Comparison of ENCODE assay signal across 10 cellular contexts in the genomic region with DNA sequence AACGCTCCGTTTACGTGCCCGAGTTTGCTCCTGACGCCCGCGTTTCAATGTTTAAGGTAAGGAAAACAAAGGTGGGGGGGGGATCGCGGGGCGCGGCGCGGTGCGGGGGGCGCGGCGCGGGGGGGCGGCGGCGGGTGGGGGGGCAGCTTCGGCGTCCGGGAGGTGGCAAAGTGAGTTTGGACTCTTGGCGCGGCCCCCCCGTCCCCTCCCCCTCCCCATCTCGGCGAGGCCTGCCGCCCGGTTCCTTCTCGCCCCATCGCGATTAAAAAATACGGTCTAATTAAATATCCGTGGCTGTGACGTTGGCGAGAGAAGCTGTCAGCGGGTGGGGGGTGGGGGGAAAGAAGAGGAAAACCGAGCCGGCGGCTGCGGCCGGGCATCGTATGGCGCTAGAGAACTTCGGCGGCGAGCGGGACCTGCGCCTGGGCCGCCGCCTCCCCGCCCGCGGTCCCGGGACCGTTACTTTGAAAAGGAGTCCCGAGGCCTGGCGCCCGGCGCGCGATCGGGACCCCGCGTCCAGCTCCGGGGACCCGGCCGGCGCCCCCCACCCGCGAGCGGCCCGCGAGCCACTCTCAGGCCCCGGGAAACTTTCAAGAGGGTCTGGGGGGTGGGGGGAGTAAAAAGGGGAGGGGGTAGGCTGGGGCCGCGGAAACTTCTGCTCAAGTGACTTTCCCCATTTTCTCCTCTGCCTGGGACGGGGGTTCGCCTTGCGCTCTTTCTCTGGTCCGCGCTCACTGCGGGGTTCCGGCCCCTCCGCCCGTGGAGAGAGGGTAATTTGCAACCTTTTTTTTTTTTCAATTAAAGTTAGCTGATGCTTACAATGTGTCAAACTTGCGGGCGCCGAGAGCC.
A peak's percentile ranks its signal among the peaks of the same experiment; 100 is the strongest.
DNase-seq lines count a peak whose midpoint lies in the region; ATAC-seq and TF ChIP-seq lines count a peak whose summit lies in the region.
"Had no signal": no experiment of that assay in that cellular context is flagged by ENCODE, and none has a peak within 500 bp of the region (broad histone marks: within the 10 kb centered on the region; RNA-seq: fewer than 3 reads in every experiment).

No MANE protein-coding gene starts in this region.

- TF ChIP-seq EP300 in upper lobe of left lung (IDR thresholded peaks at IDR 0.05) = no peak

- H3K27me3 Mint-ChIP-seq in activated naive CD4-positive, alpha-beta T cell treated with anti-CD3 and anti-CD28 coated beads, Interleukin-2, amount 50 U/mL, for 24 hours = peaks cover 53% of the 10 kb centered on the region

- peaks cover 4% of the 10 kb centered on the region for H3K36me3 Mint-ChIP-seq in activated naive CD4-positive, alpha-beta T cell treated with anti-CD3 and anti-CD28 coated beads, Interleukin-2, amount 50 U/mL, for 24 hours

- no peak for DNase-seq in activated naive CD4-positive, alpha-beta T cell treated with Interleukin-2 at 50 U/mL for 16 hours
- peak in 3 of 7 donors; percentile 6 to 37 (median 30) for DNase-seq in adrenal gland
- peak in 1 of 2 donors; percentile 83 for DNase-seq in upper lobe of left lung
- DNase-seq: activated gamma-delta T cell, NCI-H1417 had no signal

- peak overlapping the region; percentile 82 for H3K4me3 Mint-ChIP-seq in activated naive CD4-positive, alpha-beta T cell treated with anti-CD3 and anti-CD28 coated beads, Interleukin-2, amount 50 U/mL, for 24 hours

- H3K9me3 ChIP-seq in adrenal gland (replicated peaks in 1 of 3) (no peaks in the 10 kb centered on the region), muscle layer of colon (ENCODE audit: low read length) (no peaks in the 10 kb centered on the region), upper lobe of left lung (no peaks in the 10 kb centered on the region)

- peak overlapping the region in 2 of 4 donors; percentile 35 to 77 for H3K4me3 ChIP-seq in adrenal gland
- H3K4me3 ChIP-seq in muscle layer of colon (ENCODE audit: low read depth in 1 of 2, low read length in 2 of 2) = peak overlapping the region; percentile 75 to 83
- peak overlapping the region in 3 of 4 donors; percentile 48 to 70 (median 65) for H3K4me3 ChIP-seq in upper lobe of left lung

- peaks cover 33% of the 10 kb centered on the region for H3K4me1 Mint-ChIP-seq in activated naive CD4-positive, alpha-beta T cell treated with anti-CD3 and anti-CD28 coated beads, Interleukin-2, amount 50 U/mL, for 24 hours

- no peak for ATAC-seq in upper lobe of left lung (ENCODE audit: low FRiP score in 2 of 2)
- ATAC-seq in GM21528 (IDR thresholded peaks at IDR 0.05; ENCODE audit: low FRiP score, unreplicated experiment) = no peak
- ATAC-seq in GM18907 (IDR thresholded peaks at IDR 0.05; ENCODE audit: unreplicated experiment) = no peak
- no peak for ATAC-seq in GM21447 (IDR thresholded peaks at IDR 0.05; ENCODE audit: unreplicated experiment)

- intact Hi-C loops in adrenal gland (cut with DNase I) = loop anchor here in 1 of 2 donors (10.0 kb wide), 1 partner anchor 179 kb away; no protein-coding TSS in a partner anchor

- peaks cover 14 to 24% of the 10 kb centered on the region in 2 donors for H3K4me1 ChIP-seq in adrenal gland (replicated peaks in 1 of 2)
- H3K4me1 ChIP-seq in muscle layer of colon (ENCODE audit: insufficient read depth, low read length) = peaks cover 21% of the 10 kb centered on the region
- H3K4me1 ChIP-seq in upper lobe of left lung = peaks cover 23 to 51% (median 41%) of the 10 kb centered on the region in 4 donors

- H3K27ac ChIP-seq in adrenal gland (peak overlapping the region in 3 of 5 donors; percentile 41 to 77 (median 53)), muscle layer of colon (ENCODE audit: low read depth, low read length) (no peak overlapping the region), upper lobe of left lung (no peak overlapping the region)

- H3K27me3 ChIP-seq in adrenal gland (peaks cover 9% of the 10 kb centered on the region), muscle layer of colon (ENCODE audit: control insufficient read depth in 1 of 2, insufficient read depth in 2 of 2, low read length in 2 of 2) (peaks cover 35 to 71% of the 10 kb centered on the region in 2 donors), upper lobe of left lung (peaks cover 2 to 62% (median 33%) of the 10 kb centered on the region in 4 donors)

- WGBS in adrenal gland, 4 donors = 1 to 3% (median 1%) methylated on average over 36 to 91 of the region's 91 CpGs
- WGBS in upper lobe of left lung, 2 donors = 2 to 4% methylated on average over 23 to 68 of the region's 91 CpGs

- H3K9me3 Mint-ChIP-seq in activated naive CD4-positive, alpha-beta T cell treated with anti-CD3 and anti-CD28 coated beads, Interleukin-2, amount 50 U/mL, for 24 hours = no peaks in the 10 kb centered on the region

- TF ChIP-seq POLR2A in adrenal gland (IDR thresholded peaks at IDR 0.05) (no peak), upper lobe of left lung (IDR thresholded peaks at IDR 0.05) (no peak)

- no peaks in the 10 kb centered on the region for H3K36me3 ChIP-seq in adrenal gland (replicated peaks in 1 of 2)
- no peaks in the 10 kb centered on the region for H3K36me3 ChIP-seq in muscle layer of colon (ENCODE audit: insufficient read depth, low read length)
- H3K36me3 ChIP-seq in upper lobe of left lung = no peaks in the 10 kb centered on the region

- no peak overlapping the region for H3K9ac ChIP-seq in muscle layer of colon (ENCODE audit: low read length)

- TF ChIP-seq CTCF in adrenal gland (IDR thresholded peaks at IDR 0.05) = no peak
- TF ChIP-seq CTCF in upper lobe of left lung (IDR thresholded peaks at IDR 0.05) = no peak

- H3K27ac Mint-ChIP-seq in activated naive CD4-positive, alpha-beta T cell treated with anti-CD3 and anti-CD28 coated beads, Interleukin-2, amount 50 U/mL, for 24 hours = no peak overlapping the region

Comparison
In these comparisons a context has a peak if more than half of its experiments do, and no peak if none do; other contexts are left out.
1. H3K27ac ChIP-seq: peak in adrenal gland (3 of 5); none in muscle layer of colon (single experiment) and upper lobe of left lung (0 of 4).